In the genomic region with DNA sequence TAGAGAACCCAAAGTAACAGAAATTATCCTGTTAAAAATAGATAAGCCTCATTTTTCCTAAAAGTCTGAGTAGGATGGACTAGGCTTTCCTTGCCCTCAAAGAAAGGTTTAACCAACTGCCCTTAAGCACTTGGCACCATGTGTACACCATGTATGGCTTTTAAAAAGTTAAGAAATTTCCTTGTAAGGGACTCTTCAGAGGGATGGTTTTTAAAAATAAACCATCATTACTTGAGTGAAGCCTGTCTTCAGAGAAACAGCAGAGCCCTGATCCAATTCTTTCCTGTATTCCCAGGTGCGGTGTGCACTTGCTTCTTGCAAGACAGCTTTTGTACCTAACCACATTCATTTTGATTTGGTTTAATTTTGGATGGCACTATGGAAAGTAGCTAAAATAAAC, we compare ENCODE assay signal across 8 cellular contexts. TPM values are rescaled to one million over a fixed set of nuclear protein-coding genes. Genes with fewer than 3 reads are reported as not detected.
A peak's percentile ranks its signal among the peaks of the same experiment; 100 is the strongest.
DNase-seq lines count a peak whose midpoint lies in the region; ATAC-seq and TF ChIP-seq lines count a peak whose summit lies in the region.

No MANE protein-coding gene starts in this region.

- peak overlapping the region; percentile 91; the same call in 1 of the 2 replicates for H3K9ac ChIP-seq in MM.1S (ENCODE audit: low read length)

- peak overlapping the region; percentile 42 for H3K27ac ChIP-seq in CD4-positive, alpha-beta memory T cell (ENCODE audit: low read depth, low read length)
- H3K27ac ChIP-seq in MM.1S (ENCODE audit: low read length): no peak overlapping the region
- no peak overlapping the region for H3K27ac ChIP-seq in RWPE1

- peaks cover 33 to 56% (median 44%) of the 10 kb centered on the region in 4 donors for H3K4me1 Mint-ChIP-seq in CD4-positive, alpha-beta memory T cell
- peaks cover 39% of the 10 kb centered on the region for H3K4me1 Mint-ChIP-seq in nephron progenitor cell

- peaks cover 0 to 37% (median 22%) of the 10 kb centered on the region in 8 donors for H3K9me3 Mint-ChIP-seq in CD4-positive, alpha-beta memory T cell
- H3K9me3 Mint-ChIP-seq in nephron progenitor cell: peaks cover 42% of the 10 kb centered on the region

- ATAC-seq in GM19467 (IDR thresholded peaks at IDR 0.05; ENCODE audit: unreplicated experiment): no peak
- ATAC-seq in GM18870 (IDR thresholded peaks at IDR 0.05; ENCODE audit: unreplicated experiment): no peak

- no peak for DNase-seq in CD4-positive, alpha-beta memory T cell
- DNase-seq in MM.1S (no peak), cerebellar cortex (ENCODE audit: low spot score) (peak; percentile 59), nephron progenitor cell (no peak), NOMO-1 treated with DMSO at 0.1 percent for 48 hours (lab: John Stamatoyannopoulos, UW; ENCODE audit: unreplicated experiment) (no peak), RWPE1 (ENCODE audit: low spot score) (no peak)

- H3K9me3 ChIP-seq in CD4-positive, alpha-beta memory T cell (ENCODE audit: control insufficient read depth in 1 of 2, low read length in 2 of 2): peaks cover 0 to 10% of the 10 kb centered on the region in 2 donors
- H3K9me3 ChIP-seq in MM.1S (replicated peaks; ENCODE audit: insufficient read depth, low read length): no peaks in the 10 kb centered on the region

- no peaks in the 10 kb centered on the region for H3K36me3 ChIP-seq in CD4-positive, alpha-beta memory T cell (ENCODE audit: insufficient read depth, low read length)
- H3K36me3 ChIP-seq in MM.1S (replicated peaks; ENCODE audit: insufficient read depth, low read length): no peaks in the 10 kb centered on the region

- H3K79me2 ChIP-seq in MM.1S (ENCODE audit: low read length): peaks cover 5% of the 10 kb centered on the region; the same call in 1 of the 2 replicates

- H3K9me2 ChIP-seq in MM.1S (replicated peaks; ENCODE audit: insufficient read depth, low read length): no peaks in the 10 kb centered on the region

- peaks cover 21 to 29% of the 10 kb centered on the region in 2 donors for H3K36me3 Mint-ChIP-seq in CD4-positive, alpha-beta memory T cell
- H3K36me3 Mint-ChIP-seq in nephron progenitor cell (ENCODE audit: low read depth): peaks cover 44% of the 10 kb centered on the region

- POLR2A ChIA-PET in CD4-positive, alpha-beta memory T cell (lab: Charles Lee; ENCODE audit: partially characterized antibody): interaction anchor here (1.1 to 3.4 kb wide), 3 partner anchors 113 to 128 kb away, joined by 5 to 20 read pairs (median 11); a partner anchor contains a TSS
- POLR2A ChIA-PET in RWPE1 (lab: Yijun Ruan, JAX; ENCODE audit: low non-redundant PET): no interaction called here

- H3K27ac Mint-ChIP-seq in CD4-positive, alpha-beta memory T cell: peak overlapping the region; percentile 31 to 99 (median 79)
- H3K27ac Mint-ChIP-seq in nephron progenitor cell: peak overlapping the region; percentile 89

- peaks cover 35% of the 10 kb centered on the region for H3K4me1 ChIP-seq in CD4-positive, alpha-beta memory T cell (ENCODE audit: insufficient read depth, low read length)
- peaks cover 13% of the 10 kb centered on the region for H3K4me1 ChIP-seq in MM.1S (ENCODE audit: low read length)

- intact Hi-C loops in CD4-positive, alpha-beta memory T cell (cut with micrococcal nuclease): loop anchor here (10.0 kb wide), 1 partner anchor 751 kb away; a partner anchor contains a TSS

- CTCF ChIA-PET in CD4-positive, alpha-beta memory T cell (lab: Charles Lee; ENCODE audit: partially characterized antibody): no interaction called here
- CTCF ChIA-PET in RWPE1 (lab: Yijun Ruan, JAX): no interaction called here

- peaks cover 13% of the 10 kb centered on the region; the same call in 1 of the 2 replicates for H3F3A ChIP-seq in MM.1S (ENCODE audit: insufficient read depth, low read length)

- TF ChIP-seq CTCF in MM.1S (IDR thresholded peaks at IDR 0.05; ENCODE audit: low read length) (no peak), nephron progenitor cell (IDR thresholded peaks at IDR 0.05) (no peak), RWPE1 (conservative IDR thresholded peaks at IDR 0.05; ENCODE audit: low read depth) (no peak)

- H3K4me2 ChIP-seq in MM.1S (ENCODE audit: low read depth, low read length): peak overlapping the region; percentile 97

- H2AFZ ChIP-seq in MM.1S (ENCODE audit: low read length): no peak overlapping the region; the same call in 1 of the 2 replicates

- no peaks in the 10 kb centered on the region for H3K27me3 ChIP-seq in CD4-positive, alpha-beta memory T cell (ENCODE audit: insufficient read depth, low read length)
- no peaks in the 10 kb centered on the region for H3K27me3 ChIP-seq in MM.1S (replicated peaks; ENCODE audit: insufficient read depth, low read length)

- H3K4me3 ChIP-seq in CD4-positive, alpha-beta memory T cell (ENCODE audit: low read length in 2 of 2): no peak overlapping the region
- peak overlapping the region; percentile 81 for H3K4me3 ChIP-seq in MM.1S (ENCODE audit: low read length)

- H4K20me1 ChIP-seq in MM.1S (ENCODE audit: insufficient read depth, low read length): no peaks in the 10 kb centered on the region

- peak overlapping the region; percentile 37 to 94 (median 76) for H3K4me3 Mint-ChIP-seq in CD4-positive, alpha-beta memory T cell
- peak overlapping the region; percentile 76 for H3K4me3 Mint-ChIP-seq in nephron progenitor cell

- no peaks in the 10 kb centered on the region for H3K27me3 Mint-ChIP-seq in CD4-positive, alpha-beta memory T cell
- H3K27me3 Mint-ChIP-seq in nephron progenitor cell (ENCODE audit: low read depth, poor library complexity): no peaks in the 10 kb centered on the region

RNA-seq across cellular contexts. Expression of a gene that starts 1.1 kb away (rescaled TPM):
- 10 to 100 TPM; 20.7 to 21.2 TPM for total RNA-seq in CD4-positive, alpha-beta memory T cell
- polyA plus RNA-seq in CD4-positive, alpha-beta memory T cell: 10 to 100 TPM; 10.9 to 11.9 TPM
